13 cellular contexts compared by ENCODE assay signal in the genomic region with DNA sequence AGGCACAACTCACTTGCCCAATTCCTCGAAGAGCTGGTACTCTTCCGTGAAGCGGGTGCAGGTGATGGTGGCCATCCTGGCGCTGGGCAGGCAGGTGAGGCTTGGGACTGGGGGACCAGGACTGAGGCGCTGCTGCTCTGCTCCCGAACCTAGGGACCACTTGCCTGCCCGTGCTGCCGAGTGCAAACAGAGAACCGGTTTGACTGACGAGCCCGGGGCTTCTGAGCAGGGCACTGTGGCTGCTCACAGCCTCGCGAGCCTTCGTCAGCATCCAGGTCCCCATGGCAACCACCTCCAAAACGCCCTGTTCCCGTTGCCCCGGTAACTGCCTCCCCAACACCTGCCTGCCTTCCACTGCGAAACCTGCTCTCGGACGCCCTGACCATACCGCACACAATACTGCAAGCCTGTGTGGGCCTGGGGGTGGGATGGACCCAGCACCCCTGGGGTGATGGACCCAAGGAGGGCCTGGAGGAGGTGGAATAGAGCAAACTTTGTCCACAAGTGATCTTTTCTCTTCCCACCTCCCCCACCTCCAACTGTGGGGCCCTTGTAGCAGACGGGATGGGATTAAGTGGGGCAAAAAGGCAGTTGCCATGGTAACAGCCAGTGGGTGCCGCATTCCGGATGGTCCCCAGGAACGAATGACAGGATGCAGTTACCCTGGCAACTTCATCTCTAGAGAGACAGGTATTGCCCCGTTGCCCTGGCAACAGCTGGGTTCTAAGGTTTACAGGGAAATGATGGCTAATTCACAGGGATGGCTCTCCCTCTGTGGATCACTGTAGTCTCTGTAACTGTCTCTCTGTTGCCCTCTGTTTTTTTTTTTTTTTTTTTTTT. TPM values are rescaled to one million over a fixed set of nuclear protein-coding genes. Genes with fewer than 3 reads are reported as not detected.
DNase-seq lines count a peak whose midpoint lies in the region; ATAC-seq, FAIRE-seq and TF ChIP-seq lines count a peak whose summit lies in the region.
"Had no signal": no experiment of that assay in that cellular context is flagged by ENCODE, and none has a peak within 500 bp of the region (broad histone marks: within the 10 kb centered on the region; RNA-seq: fewer than 3 reads in every experiment).

Gene CAMK2A (minus strand): TSS at position 223 of the 840 bp plus-strand sequence. CDS start 148 bp downstream, at position 75.

- intact Hi-C loops in K562 (cut with micrococcal nuclease) = no loop called here
- intact Hi-C loops in activated CD4-positive, alpha-beta memory T cell treated with anti-CD3 and anti-CD28 coated beads for 36 hours (cut with micrococcal nuclease) = no loop called here

- no peak within 1 kb of the TSS for H2AFZ ChIP-seq in K562 (ENCODE audit: low read depth, low read length)

- peaks cover 0 to 44% of the 10 kb centered on the region in 2 experiments; a peak in 4 of 5 replicates for H3K27me3 ChIP-seq in K562 (ENCODE audit: control insufficient read depth in 2 of 2, insufficient read depth in 2 of 2, low read length in 2 of 2)

- ATAC-seq in K562 = peak; percentile 9; the same call in 1 of the 3 replicates
- ATAC-seq: stimulated activated effector memory CD8-positive, alpha-beta T cell treated with anti-CD3 and anti-CD28 coated beads, Interleukin-12 subunit alpha, Interleukin-12 subunit beta, amount 100 ng/mL, for 72 hours had no signal

- TF ChIP-seq POLR2A in K562 (conservative IDR thresholded peaks at IDR 0.05) = no peak

- H3K4me3 Mint-ChIP-seq in activated CD4-positive, alpha-beta memory T cell treated with anti-CD3 and anti-CD28 coated beads for 36 hours = no peak within 1 kb of the TSS
- H3K4me3 Mint-ChIP-seq: stimulated activated effector memory CD8-positive, alpha-beta T cell treated with anti-CD3 and anti-CD28 coated beads, Interleukin-12 subunit alpha, Interleukin-12 subunit beta, amount 100 ng/mL, for 72 hours had no signal

- no peaks in the 10 kb centered on the region for H3K27me3 Mint-ChIP-seq in activated CD4-positive, alpha-beta memory T cell treated with anti-CD3 and anti-CD28 coated beads for 36 hours

- no peak within 1 kb of the TSS for H3K9ac ChIP-seq in K562 (ENCODE audit: insufficient read depth in 1 of 2, low read depth in 2 of 2, low read length in 2 of 2)

- H3K36me3 Mint-ChIP-seq in activated CD4-positive, alpha-beta memory T cell treated with anti-CD3 and anti-CD28 coated beads for 36 hours = no peaks in the 10 kb centered on the region
- H3K36me3 Mint-ChIP-seq: stimulated activated effector memory CD8-positive, alpha-beta T cell treated with anti-CD3 and anti-CD28 coated beads, Interleukin-12 subunit alpha, Interleukin-12 subunit beta, amount 100 ng/mL, for 72 hours had no signal

- H3K9me3 Mint-ChIP-seq in activated CD4-positive, alpha-beta memory T cell treated with anti-CD3 and anti-CD28 coated beads for 36 hours = no peaks in the 10 kb centered on the region
- H3K9me3 Mint-ChIP-seq: stimulated activated effector memory CD8-positive, alpha-beta T cell treated with anti-CD3 and anti-CD28 coated beads, Interleukin-12 subunit alpha, Interleukin-12 subunit beta, amount 100 ng/mL, for 72 hours had no signal

- no peak within 1 kb of the TSS for H3K27ac Mint-ChIP-seq in activated CD4-positive, alpha-beta memory T cell treated with anti-CD3 and anti-CD28 coated beads for 36 hours
- H3K27ac Mint-ChIP-seq: stimulated activated effector memory CD8-positive, alpha-beta T cell treated with anti-CD3 and anti-CD28 coated beads, Interleukin-12 subunit alpha, Interleukin-12 subunit beta, amount 100 ng/mL, for 72 hours had no signal

- no peaks in the 10 kb centered on the region for H3K36me3 ChIP-seq in K562 (ENCODE audit: control insufficient read depth, insufficient read depth, low read length)

- H3K79me2 ChIP-seq in K562 (ENCODE audit: control insufficient read depth, insufficient read depth, low read length) = no peaks in the 10 kb centered on the region

- H3K9me3 ChIP-seq in K562 (replicated peaks; ENCODE audit: control insufficient read depth, insufficient read depth, low read depth, low read length) = no peaks in the 10 kb centered on the region

- in situ Hi-C loops in K562 (cut with MboI) = no loop called here

- no peaks in the 10 kb centered on the region for H4K20me1 ChIP-seq in K562 (replicated peaks; ENCODE audit: control insufficient read depth, insufficient read depth, low read length)

- TF ChIP-seq RAD21 in K562 (CRISPR knock-in tag; conservative IDR thresholded peaks at IDR 0.05 in 1 of 2, IDR thresholded peaks at IDR 0.05 in 1 of 2) = no peak

- no peak within 1 kb of the TSS for H3K4me3 ChIP-seq in K562

- H3K9me1 ChIP-seq in K562 (ENCODE audit: control insufficient read depth, insufficient read depth, low read length) = peaks cover 12% of the 10 kb centered on the region

- POLR2A ChIA-PET in K562 (lab: Yijun Ruan, JAX) = interaction anchor here (0.7 kb wide), 1 partner anchor 572 kb away, joined by 3 read pairs; no protein-coding TSS in a partner anchor
- POLR2A ChIA-PET in activated CD4-positive, alpha-beta memory T cell treated with anti-CD3 and anti-CD28 coated beads for 36 hours (lab: Charles Lee) = no interaction called here

- WGBS in K562 (ENCODE audit: insufficient coverage, low coverage, missing lambda C conversion rate) = 3% methylated on average over 24 of the region's 26 CpGs

- DNase-seq in COLO668 (lab: John Stamatoyannopoulos, UW; ENCODE audit: unreplicated experiment) (peak; percentile 21), NCI-H1105 treated with DMSO at 0.1 percent for 48 hours (lab: John Stamatoyannopoulos, UW) (peak; percentile 65), K562 (ENCODE audit: extremely low read depth in 1 of 4, low spot score in 3 of 4) (peak in 3 of 4 experiments; percentile 29 to 50 (median 49)), iPS-NIHi7 (ENCODE audit: extremely low spot score) (peak; percentile 61), urothelium cell line (ENCODE audit: low spot score) (no peak)
- DNase-seq in activated CD4-positive, alpha-beta memory T cell treated with anti-CD3 and anti-CD28 coated beads for 36 hours = no peak
- DNase-seq in activated CD8-positive, alpha-beta memory T cell treated with anti-CD3 and anti-CD28 coated beads for 24 hours = no peak
- DNase-seq in activated CD4-positive, CD25-positive, alpha-beta regulatory T cell (lab: John Stamatoyannopoulos, UW) = no peak
- DNase-seq: kidney glomerular epithelial cell, NCI-H2029 had no signal

- CTCF ChIA-PET in K562 (lab: Yijun Ruan, JAX; ENCODE audit: low intra/inter-chr PET ratio) = no interaction called here
- CTCF ChIA-PET in activated CD4-positive, alpha-beta memory T cell treated with anti-CD3 and anti-CD28 coated beads for 36 hours (lab: Charles Lee) = no interaction called here

- TF ChIP-seq CTCF in K562 (IDR thresholded peaks at IDR 0.05 in 2 of 3, conservative IDR thresholded peaks at IDR 0.05 in 1 of 3; ENCODE audit: insufficient read depth in 2 of 3, low read depth in 1 of 3, low read length in 3 of 3) = no peak

- FAIRE-seq in K562 (lab: Jason Lieb, UNC) (no peak), urothelium cell line (lab: Jason Lieb, UNC) (no peak)
- FAIRE-seq: bronchial epithelial cell had no signal

- TF ChIP-seq EP300 in K562 (IDR thresholded peaks at IDR 0.05; ENCODE audit: low read length) = no peak

- no peaks in the 10 kb centered on the region for H3K4me1 Mint-ChIP-seq in activated CD4-positive, alpha-beta memory T cell treated with anti-CD3 and anti-CD28 coated beads for 36 hours (ENCODE audit: low read depth)
- H3K4me1 Mint-ChIP-seq: stimulated activated effector memory CD8-positive, alpha-beta T cell treated with anti-CD3 and anti-CD28 coated beads, Interleukin-12 subunit alpha, Interleukin-12 subunit beta, amount 100 ng/mL, for 72 hours had no signal

- H3K4me1 ChIP-seq in K562 (replicated peaks in 1 of 2; ENCODE audit: control insufficient read depth in 2 of 2, insufficient read depth in 2 of 2, low read length in 2 of 2) = peaks cover 22 to 29% of the 10 kb centered on the region in 2 experiments; a peak in 4 of 5 replicates

- BruUV-seq in K562 (replicated peaks; lab: Mats Ljungman, UMichigan) = no TSS peak

- no peak within 1 kb of the TSS for H3K27ac ChIP-seq in K562 (ENCODE audit: extremely low read depth, low read depth, low read length)
- H3K27ac ChIP-seq: C4-2B had no signal

- H3K4me2 ChIP-seq in K562 (ENCODE audit: insufficient read depth, low read length) = no peak within 1 kb of the TSS

TF ChIP-seq in K562, 482 proteins besides CTCF, POLR2A, EP300 and RAD21 (continues in another document):
- TF ChIP-seq KDM1A (IDR thresholded peaks at IDR 0.05) = peak; percentile 52 to 67; a peak in 2 of 4 replicates
- no peak for TF ChIP-seq FOXJ3 (CRISPR knock-in tag; IDR thresholded peaks at IDR 0.05)
- peak; percentile 93 for TF ChIP-seq RFX1 (IDR thresholded peaks at IDR 0.05)
- peak in 1 of 2 experiments; percentile 66; a peak in 1 of 4 replicates for TF ChIP-seq CSDE1 (IDR thresholded peaks at IDR 0.05)
- TF ChIP-seq CHD2 (IDR thresholded peaks at IDR 0.05; ENCODE audit: low read depth, low read length) = peak; percentile 54; the same call in 1 of the 2 replicates
- TF ChIP-seq CTBP1 (IDR thresholded peaks at IDR 0.05; ENCODE audit: borderline replicate concordance) = peak; percentile 74; the same call in 1 of the 2 replicates

RNA-seq across cellular contexts. Expression of gene CAMK2A, which starts in this region (rescaled TPM):
- 0.19 TPM in 1 of 2 replicates, not detected in the other for total RNA-seq in K562 (2011; cell fraction: chromatin; rRNA removed; ENCODE audit: low replicate concordance)
- 0.17 TPM in 1 of 2 replicates, not detected in the other for total RNA-seq in K562 (2011; cell fraction: nucleolus; rRNA removed)
- 0.07 TPM in 1 of 2 replicates, not detected in the other for total RNA-seq in K562 (2011; cell fraction: nucleoplasm; rRNA removed)
- 0.18 TPM in 1 of 2 replicates, not detected in the other for total RNA-seq in K562 (2014; rRNA removed)
- not detected in 2 replicates for total RNA-seq in K562 (2014; rRNA removed; fragmentation: Illumina TruSeq; extraction: Trizol)
- 0.04 TPM in 2 replicates for total RNA-seq in K562 (2015; rRNA removed; fragmentation: Illumina TruSeq; extraction: Trizol)
- total RNA-seq in K562 (2021) = 0.13 TPM in 1 of 2 replicates, not detected in the other
- not detected in 2 replicates for polyA plus RNA-seq in K562 (2011; rRNA removed)
- not detected in 2 replicates for polyA plus RNA-seq in K562 (2011; cell fraction: cytosol; rRNA removed)
- polyA plus RNA-seq in K562 (2011; cell fraction: nucleus; rRNA removed) = 0.11 TPM in 2 replicates
- 0.05 and 0.24 TPM in 2 replicates for polyA plus RNA-seq in K562 (2012)
- polyA plus RNA-seq in K562 (2014; fragmentation: Illumina TruSeq; extraction: Trizol) = 0.10 TPM in 1 of 2 replicates, not detected in the other
- not detected for polyA plus RNA-seq in K562 (2014; fragmentation: Nextera tagmentation; extraction: Ambion mirVana)
- 0.01 and 0.28 TPM in 2 replicates for polyA plus RNA-seq in K562 (2014; rRNA removed)
- not detected in 2 replicates for polyA minus RNA-seq in K562 (2011; rRNA and poly(A)+ RNA removed)
- not detected in 2 replicates for polyA minus RNA-seq in K562 (2011; cell fraction: cytosol; rRNA and poly(A)+ RNA removed)
- polyA minus RNA-seq in K562 (2011; cell fraction: nucleus; rRNA and poly(A)+ RNA removed) = 0.22 TPM in 1 of 2 replicates, not detected in the other
- not detected for total RNA-seq in activated CD4-positive, alpha-beta memory T cell treated with anti-CD3 and anti-CD28 coated beads for 36 hours

Comparison
In these comparisons a context has a peak if more than half of its experiments do, and no peak if none do; other contexts are left out.
1. Peak in DNase-seq and ATAC-seq in K562; RNA of the gene not detected or under 1 TPM.
2. DNase-seq: peak in COLO668 (single experiment), NCI-H1105 treated with DMSO at 0.1 percent for 48 hours (single experiment) and iPS-NIHi7 (single experiment); none in activated CD4-positive, alpha-beta memory T cell treated with anti-CD3 and anti-CD28 coated beads for 36 hours (single experiment), activated CD8-positive, alpha-beta memory T cell treated with anti-CD3 and anti-CD28 coated beads for 24 hours (single experiment), urothelium cell line (single experiment) and activated CD4-positive, CD25-positive, alpha-beta regulatory T cell (0 of 4).